Comparison of ENCODE assay signal across 8 cellular contexts in genomic region chr3:79521221-79521848, GRCh38.
DNase-seq lines count a peak whose midpoint lies in the region; ATAC-seq, FAIRE-seq and TF ChIP-seq lines count a peak whose summit lies in the region.

No MANE protein-coding gene starts in this region.

- no peak overlapping the region for H2BK120ac ChIP-seq in mesendoderm (ENCODE audit: low read depth, low read length)

- H3K4me1 Mint-ChIP-seq in activated T-cell treated with anti-CD3 and anti-CD28 coated beads, Interleukin-2, amount 50 U/mL, for 72 hours (ENCODE audit: low read depth): no peaks in the 10 kb centered on the region

- no peaks in the 10 kb centered on the region for H3K4me1 ChIP-seq in heart left ventricle
- no peaks in the 10 kb centered on the region for H3K4me1 ChIP-seq in mesendoderm (ENCODE audit: control insufficient read depth, low read depth, low read length)

- no peak overlapping the region for H4K5ac ChIP-seq in mesendoderm (ENCODE audit: low read length)

- H3K4me3 ChIP-seq in heart left ventricle (no peak overlapping the region), bronchial epithelial cell (ENCODE audit: low read depth, low read length) (no peak overlapping the region), mesendoderm (ENCODE audit: low read length) (no peak overlapping the region)

- H3K4ac ChIP-seq in mesendoderm (ENCODE audit: low read depth, low read length): no peak overlapping the region

- H3K79me1 ChIP-seq in mesendoderm (ENCODE audit: low read length): no peaks in the 10 kb centered on the region

- FAIRE-seq in bronchial epithelial cell (lab: Jason Lieb, UNC): no peak

- no peak overlapping the region for H3K23ac ChIP-seq in mesendoderm (ENCODE audit: low read length)

- H3K27me3 ChIP-seq in heart left ventricle (peaks cover 0 to 10% (median 0%) of the 10 kb centered on the region in 9 donors), bronchial epithelial cell (ENCODE audit: control insufficient read depth, insufficient read depth, low read length) (no peaks in the 10 kb centered on the region), mesendoderm (ENCODE audit: insufficient read depth, low read length, poor library complexity) (no peaks in the 10 kb centered on the region)

- no peak overlapping the region for H3K9ac ChIP-seq in mesendoderm (ENCODE audit: low read length)

- H3K27me3 Mint-ChIP-seq in activated T-cell treated with anti-CD3 and anti-CD28 coated beads, Interleukin-2, amount 50 U/mL, for 72 hours (ENCODE audit: low read depth): no peaks in the 10 kb centered on the region

- H3K9me3 Mint-ChIP-seq in activated T-cell treated with anti-CD3 and anti-CD28 coated beads, Interleukin-2, amount 50 U/mL, for 72 hours: peaks cover under 1 to 5% of the 10 kb centered on the region in 2 donors

- ATAC-seq in heart left ventricle: no peak
- ATAC-seq in left ventricle myocardium superior: no peak
- ATAC-seq in HG02885 (IDR thresholded peaks at IDR 0.05; ENCODE audit: poor library complexity, unreplicated experiment): peak; percentile 71
- no peak for ATAC-seq in activated T-cell treated with anti-CD3 and anti-CD28 coated beads, Interleukin-2, amount 50 U/mL, for 72 hours (replicated peaks in 1 of 2)

- H3K36me3 Mint-ChIP-seq in activated T-cell treated with anti-CD3 and anti-CD28 coated beads, Interleukin-2, amount 50 U/mL, for 72 hours (ENCODE audit: insufficient read depth in 2 of 2): no peaks in the 10 kb centered on the region

- TF ChIP-seq POLR2A in heart left ventricle (IDR thresholded peaks at IDR 0.05): no peak

- H2BK5ac ChIP-seq in mesendoderm (ENCODE audit: low read length): no peak overlapping the region

- no peak overlapping the region for H3K56ac ChIP-seq in mesendoderm (ENCODE audit: low read length)

- no peak overlapping the region for H3K27ac Mint-ChIP-seq in activated T-cell treated with anti-CD3 and anti-CD28 coated beads, Interleukin-2, amount 50 U/mL, for 72 hours

- H3K9me3 ChIP-seq in heart left ventricle: no peaks in the 10 kb centered on the region

- H3K27ac ChIP-seq in heart left ventricle: no peak overlapping the region
- no peak overlapping the region for H3K27ac ChIP-seq in mesendoderm (ENCODE audit: low read depth, low read length)

- no peak overlapping the region for H2BK15ac ChIP-seq in mesendoderm (replicated peaks; ENCODE audit: low read depth)

- WGBS in heart left ventricle, 4 donors: 7 to 12% (median 11%) methylated on average over 8 of the region's 8 CpGs
- WGBS in mesendoderm (ENCODE audit: extremely low coverage, insufficient coverage, low lambda C conversion rate): no CpG with 5 or more reads among the region's 8 CpGs

- no peaks in the 10 kb centered on the region for H3K79me2 ChIP-seq in mesendoderm (ENCODE audit: control insufficient read depth, insufficient read depth, low read length)

- no peak overlapping the region for H3K4me3 Mint-ChIP-seq in activated T-cell treated with anti-CD3 and anti-CD28 coated beads, Interleukin-2, amount 50 U/mL, for 72 hours

- TF ChIP-seq CTCF in heart left ventricle (IDR thresholded peaks at IDR 0.05): peak; percentile 35 to 65 (median 49)
- TF ChIP-seq CTCF in bronchial epithelial cell (IDR thresholded peaks at IDR 0.05; ENCODE audit: insufficient read depth, low read length, severe bottlenecking): peak; percentile 44

- DNase-seq in heart left ventricle (no peak), left ventricle myocardium superior (no peak), NCI-H524 (lab: John Stamatoyannopoulos, UW) (peak; percentile 5 to 71), bronchial epithelial cell (ENCODE audit: low read depth) (peak; percentile 44), mesendoderm (peak; percentile 47)
- DNase-seq in activated T-cell treated with anti-CD3 and anti-CD28 coated beads, Interleukin-2, amount 50 U/mL, for 72 hours: no peak
- no peak for DNase-seq in activated T-cell treated with anti-CD3 and anti-CD28 coated beads, Interleukin-2, amount 50 U/mL, for 1 hour

- no peaks in the 10 kb centered on the region for H3K36me3 ChIP-seq in heart left ventricle
- no peaks in the 10 kb centered on the region for H3K36me3 ChIP-seq in bronchial epithelial cell (ENCODE audit: control insufficient read depth, insufficient read depth, low read length)
- H3K36me3 ChIP-seq in mesendoderm (ENCODE audit: control insufficient read depth, insufficient read depth, low read length): no peaks in the 10 kb centered on the region

- H4K8ac ChIP-seq in mesendoderm (ENCODE audit: low read depth, low read length): no peak overlapping the region

- no peak overlapping the region for H3K18ac ChIP-seq in mesendoderm (ENCODE audit: low read length)

- no peak overlapping the region for H2AK5ac ChIP-seq in mesendoderm (ENCODE audit: low read length)

- no peak overlapping the region for H3K4me2 ChIP-seq in mesendoderm (ENCODE audit: low read length)

- intact Hi-C loops in heart left ventricle (cut with DNase I) (loop anchor here in 7 of 10 donors (5.0 to 10.0 kb wide), 4 partner anchors 1163 to 1723 kb away; no protein-coding TSS in a partner anchor), left ventricle myocardium superior (cut with micrococcal nuclease) (no loop called here)

Comparison
In these comparisons a context has a peak if more than half of its experiments do, and no peak if none do; other contexts are left out.
1. DNase-seq: peak in NCI-H524 (2 of 2), bronchial epithelial cell (single experiment) and mesendoderm (single experiment); none in heart left ventricle (0 of 5), left ventricle myocardium superior (single experiment), activated T-cell treated with anti-CD3 and anti-CD28 coated beads, Interleukin-2, amount 50 U/mL, for 72 hours (0 of 2) and activated T-cell treated with anti-CD3 and anti-CD28 coated beads, Interleukin-2, amount 50 U/mL, for 1 hour (single experiment).